In the genomic region with DNA sequence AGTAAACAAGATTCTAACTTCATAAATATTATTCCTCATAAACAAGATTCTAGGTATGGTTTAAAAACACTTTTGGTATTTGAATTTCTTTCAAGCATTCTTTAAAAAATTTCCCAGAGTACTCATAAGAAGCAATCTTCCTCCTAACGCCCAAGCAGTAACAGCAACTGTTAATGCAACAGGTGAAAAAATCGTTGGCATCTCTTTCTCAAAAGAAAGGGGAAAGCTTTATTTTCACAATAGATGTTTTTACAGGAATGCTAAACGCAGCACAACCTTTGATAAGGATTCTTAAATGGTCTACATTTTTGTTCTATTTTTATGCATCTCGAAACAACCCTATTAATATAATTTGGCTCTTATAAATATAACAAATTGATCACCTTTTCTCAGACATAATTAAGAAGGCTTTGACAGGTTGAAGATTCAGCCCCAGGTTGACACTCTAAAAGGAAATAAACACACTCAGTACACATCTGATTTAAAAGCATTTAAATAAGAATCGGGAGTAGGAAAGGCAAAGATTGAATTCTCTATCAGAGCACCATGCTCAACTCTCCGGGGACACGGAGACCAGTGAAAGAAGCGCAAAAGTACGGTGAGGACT, we compare ENCODE assay signal across 9 cellular contexts. TPM values are rescaled to one million over a fixed set of nuclear protein-coding genes. Genes with fewer than 3 reads are reported as not detected.
DNase-seq lines count a peak whose midpoint lies in the region; ATAC-seq, FAIRE-seq and TF ChIP-seq lines count a peak whose summit lies in the region.
"Had no signal": no experiment of that assay in that cellular context is flagged by ENCODE, and none has a peak within 500 bp of the region (broad histone marks: within the 10 kb centered on the region; RNA-seq: fewer than 3 reads in every experiment).

No MANE protein-coding gene starts in this region.

- H3K4me3 Mint-ChIP-seq in CD8-positive, alpha-beta T cell, result no peak overlapping the region
- no peak overlapping the region for H3K4me3 Mint-ChIP-seq in endodermal cell
- H3K4me3 Mint-ChIP-seq in immature natural killer cell, result no peak overlapping the region
- H3K4me3 Mint-ChIP-seq: activated CD4-positive, alpha-beta T cell treated with anti-CD3 and anti-CD28 coated beads, Interleukin-2, amount 10 ng/mL, durations not matched to agents 24 days and 14 days had no signal

- 13 to 16% methylated on average over 4 to 9 of the region's 9 CpGs for WGBS in endodermal cell (ENCODE audit: insufficient coverage in 1 of 2, insufficient read length in 1 of 2), 2 experiments
- 0 to 1% (median 1%) methylated on average over 9 of the region's 9 CpGs for WGBS in ovary, 3 donors

- H3K27ac Mint-ChIP-seq in CD8-positive, alpha-beta T cell, result no peak overlapping the region
- peak overlapping the region; percentile 90 for H3K27ac Mint-ChIP-seq in endodermal cell
- H3K27ac Mint-ChIP-seq in immature natural killer cell, result peak overlapping the region in 1 of 6 donors; percentile 86
- H3K27ac Mint-ChIP-seq: activated CD4-positive, alpha-beta T cell treated with anti-CD3 and anti-CD28 coated beads, Interleukin-2, amount 10 ng/mL, durations not matched to agents 24 days and 14 days had no signal

- no peaks in the 10 kb centered on the region for H3K27me3 Mint-ChIP-seq in CD8-positive, alpha-beta T cell (ENCODE audit: low read depth)
- no peaks in the 10 kb centered on the region for H3K27me3 Mint-ChIP-seq in endodermal cell (ENCODE audit: insufficient read depth)
- H3K27me3 Mint-ChIP-seq in immature natural killer cell (ENCODE audit: low read depth in 3 of 3), result peaks cover 0 to 7% (median 0%) of the 10 kb centered on the region in 3 donors
- H3K27me3 Mint-ChIP-seq: activated CD4-positive, alpha-beta T cell treated with anti-CD3 and anti-CD28 coated beads, Interleukin-2, amount 10 ng/mL, durations not matched to agents 24 days and 14 days had no signal

- no peak for TF ChIP-seq CTCF in CD8-positive, alpha-beta T cell (IDR thresholded peaks at IDR 0.05)
- TF ChIP-seq CTCF in endodermal cell (conservative IDR thresholded peaks at IDR 0.05), result no peak
- no peak for TF ChIP-seq CTCF in ovary (IDR thresholded peaks at IDR 0.05)

- peaks cover 6% of the 10 kb centered on the region for H3K4me1 ChIP-seq in CD8-positive, alpha-beta T cell (ENCODE audit: insufficient read depth, low read length)
- no peaks in the 10 kb centered on the region for H3K4me1 ChIP-seq in endodermal cell (ENCODE audit: control insufficient read depth, insufficient read depth, low read length)
- H3K4me1 ChIP-seq in ovary (ENCODE audit: insufficient read depth), result peaks cover 2% of the 10 kb centered on the region

- CTCF ChIA-PET in CD8-positive, alpha-beta T cell (lab: Charles Lee), result no interaction called here

- H3K36me3 ChIP-seq in CD8-positive, alpha-beta T cell (ENCODE audit: insufficient read depth, low read length), result no peaks in the 10 kb centered on the region
- H3K36me3 ChIP-seq in endodermal cell (ENCODE audit: control insufficient read depth, insufficient read depth, low read length), result no peaks in the 10 kb centered on the region
- H3K36me3 ChIP-seq in ovary, result no peaks in the 10 kb centered on the region

- TF ChIP-seq POLR2A in ovary (IDR thresholded peaks at IDR 0.05) (no peak), GM12891 (IDR thresholded peaks at IDR 0.05; ENCODE audit: low read depth, low read length) (no peak)

- no peaks in the 10 kb centered on the region for H3K27me3 ChIP-seq in CD8-positive, alpha-beta T cell (ENCODE audit: insufficient read depth, low read length)
- H3K27me3 ChIP-seq in endodermal cell (ENCODE audit: control insufficient read depth, insufficient read depth, low read length, poor library complexity, severe bottlenecking), result no peaks in the 10 kb centered on the region
- no peaks in the 10 kb centered on the region for H3K27me3 ChIP-seq in ovary

- H3K27ac ChIP-seq in CD8-positive, alpha-beta T cell (ENCODE audit: low read depth, low read length), result peak overlapping the region; percentile 98
- H3K27ac ChIP-seq in endodermal cell (ENCODE audit: low read depth, low read length) (no peak overlapping the region), ovary (peak overlapping the region; percentile 92 to 96)

- no peaks in the 10 kb centered on the region for H3K9me3 Mint-ChIP-seq in CD8-positive, alpha-beta T cell
- H3K9me3 Mint-ChIP-seq in endodermal cell (no peaks in the 10 kb centered on the region), immature natural killer cell (no peaks in the 10 kb centered on the region)
- H3K9me3 Mint-ChIP-seq: activated CD4-positive, alpha-beta T cell treated with anti-CD3 and anti-CD28 coated beads, Interleukin-2, amount 10 ng/mL, durations not matched to agents 24 days and 14 days had no signal

- peaks cover 3% of the 10 kb centered on the region for H3K36me3 Mint-ChIP-seq in CD8-positive, alpha-beta T cell
- H3K36me3 Mint-ChIP-seq in endodermal cell (ENCODE audit: low read depth) (peaks cover 8% of the 10 kb centered on the region), immature natural killer cell (peaks cover 0 to 4% (median 0%) of the 10 kb centered on the region in 3 donors)

- POLR2A ChIA-PET in CD8-positive, alpha-beta T cell (lab: Charles Lee), result interaction anchor here (1.9 kb wide), 1 partner anchor 792 kb away, joined by 37 read pairs; a partner anchor contains a TSS

- intact Hi-C loops in CD8-positive, alpha-beta T cell (cut with DNase I, micrococcal nuclease), result loop anchor here (1.0 to 10.0 kb wide), 5 partner anchors 47 to 1545 kb away; a partner anchor contains a TSS
- intact Hi-C loops in ovary (cut with DNase I), result no loop called here

- peaks cover 8% of the 10 kb centered on the region for H3K4me1 Mint-ChIP-seq in CD8-positive, alpha-beta T cell (ENCODE audit: low read depth)
- H3K4me1 Mint-ChIP-seq in endodermal cell (peaks cover 9% of the 10 kb centered on the region), immature natural killer cell (peaks cover 6 to 12% of the 10 kb centered on the region in 2 donors)

- TF ChIP-seq EP300 in ovary (IDR thresholded peaks at IDR 0.05), result no peak

- no peaks in the 10 kb centered on the region for H3K9me3 ChIP-seq in CD8-positive, alpha-beta T cell (ENCODE audit: low read length)
- H3K9me3 ChIP-seq in endodermal cell (ENCODE audit: control insufficient read depth, low read length) (no peaks in the 10 kb centered on the region), ovary (no peaks in the 10 kb centered on the region)

- FAIRE-seq in frontal cortex (lab: Jason Lieb, UNC) (no peak), GM12891 (lab: Jason Lieb, UNC) (no peak)

- DNase-seq in CD8-positive, alpha-beta T cell, result no peak
- DNase-seq in NCI-H146 treated with DMSO at 0.1 percent for 48 hours (lab: John Stamatoyannopoulos, UW; ENCODE audit: unreplicated experiment) (peak; percentile 39), endodermal cell (no peak), ovary (no peak), immature natural killer cell (no peak), cortex of kidney (lab: John Stamatoyannopoulos, UW) (no peak), frontal cortex (ENCODE audit: low spot score in 2 of 2) (no peak), GM12891 (ENCODE audit: insufficient read length, low spot score) (no peak)

- no peak for ATAC-seq in CD8-positive, alpha-beta T cell

- H3K4me3 ChIP-seq in CD8-positive, alpha-beta T cell (ENCODE audit: low read depth, low read length), result peak overlapping the region; percentile 87
- H3K4me3 ChIP-seq in endodermal cell (ENCODE audit: low read length) (peak overlapping the region; percentile 86), ovary (peak overlapping the region; percentile 73)

- H3K9ac ChIP-seq in endodermal cell (ENCODE audit: extremely low read depth, low read length, poor library complexity, severe bottlenecking), result peak overlapping the region; percentile 87

TF ChIP-seq in GM12891, 5 proteins besides CTCF, POLR2A, EP300 and RAD21:
- TF ChIP-seq PAX5 (IDR thresholded peaks at IDR 0.05; ENCODE audit: insufficient read depth, low read length, severe bottlenecking), result no peak
- TF ChIP-seq POLR2AphosphoS5 (IDR thresholded peaks at IDR 0.05; ENCODE audit: low read depth, low read length), result no peak
- no peak for TF ChIP-seq SPI1 (IDR thresholded peaks at IDR 0.05; ENCODE audit: low read depth, low read length)
- no peak for TF ChIP-seq TAF1 (IDR thresholded peaks at IDR 0.05; ENCODE audit: low read depth, low read length)
- TF ChIP-seq POU2F2 (IDR thresholded peaks at IDR 0.05; ENCODE audit: low read depth, low read length), result no peak

RNA-seq across cellular contexts. Expression of a gene that starts 0.6 kb away (rescaled TPM):
- 10 to 100 TPM; 16.0 to 17.9 TPM for total RNA-seq in CD8-positive, alpha-beta T cell
- total RNA-seq in endodermal cell (10 to 100 TPM; 24.9 to 34.9 TPM), ovary (10 to 100 TPM; 25.8 to 56.2 (median 32.9) TPM), frontal cortex (42.8 TPM)
- polyA plus RNA-seq in endodermal cell (2013, experiment 1 of 2), result 20.2 TPM
- polyA plus RNA-seq in endodermal cell (2013, experiment 2 of 2), result 20.0 TPM
- polyA plus RNA-seq in ovary (10 to 100 TPM in 1 of 2 donors, 1 to 10 TPM in 1; 7.1 to 20.8 TPM), immature natural killer cell (1 to 10 TPM; 1.5 to 4.9 (median 4.5) TPM)
- polyA plus RNA-seq in GM12891 (2012; ENCODE audit: low read depth, missing spikeins), result 3.4 TPM

Comparison
In these comparisons a context has a peak if more than half of its experiments do, and no peak if none do; other contexts are left out.
1. intact Hi-C loops: an anchor here in CD8-positive, alpha-beta T cell (1.0 to 10.0 kb wide); none called in ovary.